In genomic region chr20:46758929-46759669, GRCh38 we compare ENCODE assay signal across 25 cellular contexts. TPM values are rescaled to one million over a fixed set of nuclear protein-coding genes. Genes with fewer than 3 reads are reported as not detected.
"Had no signal": no experiment of that assay in that cellular context is flagged by ENCODE, and none has a peak within 500 bp of the region (broad histone marks: within the 10 kb centered on the region; RNA-seq: fewer than 3 reads in every experiment).

No MANE protein-coding gene starts in this region.

- DNase-seq: activated CD4-positive, alpha-beta T cell treated with anti-CD3 and anti-CD28 coated beads for 1 hour; activated CD4-positive, alpha-beta T cell treated with anti-CD3 and anti-CD28 coated beads, Interleukin-2, amount 50 U/mL, for 1 hour; activated CD8-positive, alpha-beta T cell treated with anti-CD3 and anti-CD28 coated beads, Interleukin-2, amount 10 ng/mL, durations not matched to agents 7 days and 5 days; activated gamma-delta T cell; activated naive CD4-positive, alpha-beta T cell treated with anti-CD3 and anti-CD28 coated beads, Interleukin-2, amount 50 U/mL, for 16 hours; activated naive CD8-positive, alpha-beta T cell treated with anti-CD3 and anti-CD28 coated beads, Interleukin-2, amount 50 U/mL, for 24 hours; body of pancreas; effector CD4-positive, alpha-beta T cell; foreskin keratinocyte; kidney; lower lobe of right lung; mesendoderm; mucosa of descending colon; occipital lobe; stimulated activated CD4-positive, alpha-beta T cell treated with anti-CD3 and anti-CD28 coated beads, Interleukin-15, amount 100 ng/mL, for 24 hours; stomach; trophoblast cell had no signal

- H3K27ac ChIP-seq: body of pancreas, cardiac muscle cell, foreskin keratinocyte, lower lobe of right lung, stomach, suprapubic skin had no signal

- H3K27me3 ChIP-seq: body of pancreas, cardiac muscle cell, foreskin keratinocyte, suprapubic skin had no signal

- H3K4me1 Mint-ChIP-seq: activated naive CD8-positive, alpha-beta T cell treated with anti-CD3 and anti-CD28 coated beads, Interleukin-2, amount 50 U/mL, for 24 hours had no signal

- H3K36me3 ChIP-seq: cardiac muscle cell, lower lobe of right lung, stomach, suprapubic skin had no signal

- H3K9me3 ChIP-seq: body of pancreas, lower lobe of right lung, mucosa of descending colon, stomach, suprapubic skin had no signal

- ATAC-seq: activated CD8-positive, alpha-beta T cell treated with anti-CD3 and anti-CD28 coated beads, Interleukin-2, amount 10 ng/mL, durations not matched to agents 7 days and 5 days; activated naive CD8-positive, alpha-beta T cell treated with anti-CD3 and anti-CD28 coated beads, Interleukin-2, amount 50 U/mL, for 24 hours; body of pancreas; foreskin keratinocyte; lower lobe of right lung; mucosa of descending colon had no signal

- H3K4me3 Mint-ChIP-seq: activated CD8-positive, alpha-beta T cell treated with anti-CD3 and anti-CD28 coated beads, Interleukin-2, amount 10 ng/mL, durations not matched to agents 7 days and 5 days; activated naive CD8-positive, alpha-beta T cell treated with anti-CD3 and anti-CD28 coated beads, Interleukin-2, amount 50 U/mL, for 24 hours; activated T-helper 1 cell treated with anti-CD3 and anti-CD28 coated beads, Interleukin-12 subunit alpha, Interleukin-12 subunit beta, Interleukin-2, Interleukin-4 antibody, amounts not matched to agents 30 ng/mL and 10 ng/mL and 1 ng/mL, durations not matched to agents 14 hours and 24 hours and 36 hours; dendritic cell treated with granulocyte-macrophage colony-stimulating factor and Interleukin-4, amounts not matched to agents 40 ng/mL and 50 ng/mL, for 4 days; stimulated activated memory B cell treated with anti-CD40 and anti-IgM and Interleukin-4, amounts not matched to agents 10 μg/mL and 1 μg/mL and 100 μg/mL, for 72 hours had no signal

- H3K4me1 ChIP-seq: body of pancreas, foreskin keratinocyte, lower lobe of right lung had no signal

- H3K27ac Mint-ChIP-seq: activated CD8-positive, alpha-beta T cell treated with anti-CD3 and anti-CD28 coated beads, Interleukin-2, amount 10 ng/mL, durations not matched to agents 7 days and 5 days; activated naive CD8-positive, alpha-beta T cell treated with anti-CD3 and anti-CD28 coated beads, Interleukin-2, amount 50 U/mL, for 24 hours; activated T-helper 1 cell treated with anti-CD3 and anti-CD28 coated beads, Interleukin-12 subunit alpha, Interleukin-12 subunit beta, Interleukin-2, Interleukin-4 antibody, amounts not matched to agents 30 ng/mL and 10 ng/mL and 1 ng/mL, durations not matched to agents 14 hours and 24 hours and 36 hours; dendritic cell treated with granulocyte-macrophage colony-stimulating factor and Interleukin-4, amounts not matched to agents 40 ng/mL and 50 ng/mL, for 4 days; stimulated activated memory B cell treated with anti-CD40 and anti-IgM and Interleukin-4, amounts not matched to agents 10 μg/mL and 1 μg/mL and 100 μg/mL, for 72 hours had no signal

- FAIRE-seq: kidney, TTC549 had no signal

- H3K4me3 ChIP-seq: body of pancreas, cardiac muscle cell, lower lobe of right lung, mucosa of descending colon, smooth muscle cell, stomach, suprapubic skin had no signal

- H3K36me3 Mint-ChIP-seq: stimulated activated memory B cell treated with anti-CD40 and anti-IgM and Interleukin-4, amounts not matched to agents 10 μg/mL and 1 μg/mL and 100 μg/mL, for 72 hours had no signal

RNA-seq across cellular contexts. Expression of gene SLC2A10, which starts 49.6 kb away (rescaled TPM):
- total RNA-seq: activated CD8-positive, alpha-beta T cell treated with anti-CD3 and anti-CD28 coated beads, Interleukin-2, amount 10 ng/mL, durations not matched to agents 7 days and 5 days; activated T-helper 1 cell treated with anti-CD3 and anti-CD28 coated beads, Interleukin-12 subunit alpha, Interleukin-12 subunit beta, Interleukin-2, Interleukin-4 antibody, amounts not matched to agents 30 ng/mL and 10 ng/mL and 1 ng/mL, durations not matched to agents 14 hours and 24 hours and 36 hours had no signal
- polyA plus RNA-seq: neural cell had no signal
